1 cellular context compared by ENCODE assay signal in the genomic region with DNA sequence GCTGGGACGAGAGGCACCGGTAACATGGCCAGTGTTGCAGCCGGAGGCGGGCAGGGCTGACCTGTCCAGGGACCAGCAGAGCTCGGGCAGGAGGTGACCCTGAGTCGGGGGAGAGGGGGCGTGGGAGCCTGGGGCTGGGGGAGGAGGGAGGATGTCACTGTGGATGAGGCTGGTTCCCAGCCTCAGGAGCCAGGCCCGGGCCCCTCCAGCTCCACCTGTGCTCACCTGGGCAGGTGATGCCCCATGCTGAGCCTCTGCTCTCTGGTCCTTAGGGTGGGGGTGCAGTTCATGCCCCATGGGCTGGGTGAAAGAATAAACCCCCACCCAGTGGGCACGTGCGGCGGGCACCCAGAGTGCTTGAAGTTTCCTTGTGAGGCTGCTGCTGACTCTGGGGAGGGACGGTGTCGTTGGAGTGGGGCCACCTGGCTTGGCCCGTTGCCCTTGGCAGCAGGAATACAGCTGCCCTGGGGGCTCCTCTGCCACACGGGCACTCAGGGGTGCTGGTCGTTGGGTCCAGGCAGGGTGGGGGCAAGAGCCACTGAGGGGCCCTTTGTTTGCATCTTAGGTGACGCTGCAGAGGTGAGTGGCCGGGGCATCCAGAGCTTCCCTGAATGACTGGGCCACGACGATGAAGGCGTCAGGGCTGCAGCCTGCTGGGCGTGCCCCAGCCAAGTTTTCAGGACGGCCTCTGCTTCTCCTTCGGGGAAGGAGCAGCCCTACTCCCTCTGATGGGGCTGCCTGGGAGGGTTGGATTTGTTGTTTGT.
TF ChIP-seq lines count a peak whose summit lies in the region.

No MANE protein-coding gene starts in this region.

TF ChIP-seq in GM23338, 12 proteins besides CTCF, POLR2A, EP300 and RAD21 (continued from another document):
- TF ChIP-seq, protein P1, sequence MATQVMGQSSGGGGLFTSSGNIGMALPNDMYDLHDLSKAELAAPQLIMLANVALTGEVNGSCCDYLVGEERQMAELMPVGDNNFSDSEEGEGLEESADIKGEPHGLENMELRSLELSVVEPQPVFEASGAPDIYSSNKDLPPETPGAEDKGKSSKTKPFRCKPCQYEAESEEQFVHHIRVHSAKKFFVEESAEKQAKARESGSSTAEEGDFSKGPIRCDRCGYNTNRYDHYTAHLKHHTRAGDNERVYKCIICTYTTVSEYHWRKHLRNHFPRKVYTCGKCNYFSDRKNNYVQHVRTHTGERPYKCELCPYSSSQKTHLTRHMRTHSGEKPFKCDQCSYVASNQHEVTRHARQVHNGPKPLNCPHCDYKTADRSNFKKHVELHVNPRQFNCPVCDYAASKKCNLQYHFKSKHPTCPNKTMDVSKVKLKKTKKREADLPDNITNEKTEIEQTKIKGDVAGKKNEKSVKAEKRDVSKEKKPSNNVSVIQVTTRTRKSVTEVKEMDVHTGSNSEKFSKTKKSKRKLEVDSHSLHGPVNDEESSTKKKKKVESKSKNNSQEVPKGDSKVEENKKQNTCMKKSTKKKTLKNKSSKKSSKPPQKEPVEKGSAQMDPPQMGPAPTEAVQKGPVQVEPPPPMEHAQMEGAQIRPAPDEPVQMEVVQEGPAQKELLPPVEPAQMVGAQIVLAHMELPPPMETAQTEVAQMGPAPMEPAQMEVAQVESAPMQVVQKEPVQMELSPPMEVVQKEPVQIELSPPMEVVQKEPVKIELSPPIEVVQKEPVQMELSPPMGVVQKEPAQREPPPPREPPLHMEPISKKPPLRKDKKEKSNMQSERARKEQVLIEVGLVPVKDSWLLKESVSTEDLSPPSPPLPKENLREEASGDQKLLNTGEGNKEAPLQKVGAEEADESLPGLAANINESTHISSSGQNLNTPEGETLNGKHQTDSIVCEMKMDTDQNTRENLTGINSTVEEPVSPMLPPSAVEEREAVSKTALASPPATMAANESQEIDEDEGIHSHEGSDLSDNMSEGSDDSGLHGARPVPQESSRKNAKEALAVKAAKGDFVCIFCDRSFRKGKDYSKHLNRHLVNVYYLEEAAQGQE (IDR thresholded peaks at IDR 0.05; ENCODE audit: unreplicated experiment) = no peak
- TF ChIP-seq EZH2phosphoT487 (IDR thresholded peaks at IDR 0.05; ENCODE audit: unreplicated experiment) (no peak), JUNB (IDR thresholded peaks at IDR 0.05; ENCODE audit: unreplicated experiment) (no peak)
- TF ChIP-seq, protein P2, sequence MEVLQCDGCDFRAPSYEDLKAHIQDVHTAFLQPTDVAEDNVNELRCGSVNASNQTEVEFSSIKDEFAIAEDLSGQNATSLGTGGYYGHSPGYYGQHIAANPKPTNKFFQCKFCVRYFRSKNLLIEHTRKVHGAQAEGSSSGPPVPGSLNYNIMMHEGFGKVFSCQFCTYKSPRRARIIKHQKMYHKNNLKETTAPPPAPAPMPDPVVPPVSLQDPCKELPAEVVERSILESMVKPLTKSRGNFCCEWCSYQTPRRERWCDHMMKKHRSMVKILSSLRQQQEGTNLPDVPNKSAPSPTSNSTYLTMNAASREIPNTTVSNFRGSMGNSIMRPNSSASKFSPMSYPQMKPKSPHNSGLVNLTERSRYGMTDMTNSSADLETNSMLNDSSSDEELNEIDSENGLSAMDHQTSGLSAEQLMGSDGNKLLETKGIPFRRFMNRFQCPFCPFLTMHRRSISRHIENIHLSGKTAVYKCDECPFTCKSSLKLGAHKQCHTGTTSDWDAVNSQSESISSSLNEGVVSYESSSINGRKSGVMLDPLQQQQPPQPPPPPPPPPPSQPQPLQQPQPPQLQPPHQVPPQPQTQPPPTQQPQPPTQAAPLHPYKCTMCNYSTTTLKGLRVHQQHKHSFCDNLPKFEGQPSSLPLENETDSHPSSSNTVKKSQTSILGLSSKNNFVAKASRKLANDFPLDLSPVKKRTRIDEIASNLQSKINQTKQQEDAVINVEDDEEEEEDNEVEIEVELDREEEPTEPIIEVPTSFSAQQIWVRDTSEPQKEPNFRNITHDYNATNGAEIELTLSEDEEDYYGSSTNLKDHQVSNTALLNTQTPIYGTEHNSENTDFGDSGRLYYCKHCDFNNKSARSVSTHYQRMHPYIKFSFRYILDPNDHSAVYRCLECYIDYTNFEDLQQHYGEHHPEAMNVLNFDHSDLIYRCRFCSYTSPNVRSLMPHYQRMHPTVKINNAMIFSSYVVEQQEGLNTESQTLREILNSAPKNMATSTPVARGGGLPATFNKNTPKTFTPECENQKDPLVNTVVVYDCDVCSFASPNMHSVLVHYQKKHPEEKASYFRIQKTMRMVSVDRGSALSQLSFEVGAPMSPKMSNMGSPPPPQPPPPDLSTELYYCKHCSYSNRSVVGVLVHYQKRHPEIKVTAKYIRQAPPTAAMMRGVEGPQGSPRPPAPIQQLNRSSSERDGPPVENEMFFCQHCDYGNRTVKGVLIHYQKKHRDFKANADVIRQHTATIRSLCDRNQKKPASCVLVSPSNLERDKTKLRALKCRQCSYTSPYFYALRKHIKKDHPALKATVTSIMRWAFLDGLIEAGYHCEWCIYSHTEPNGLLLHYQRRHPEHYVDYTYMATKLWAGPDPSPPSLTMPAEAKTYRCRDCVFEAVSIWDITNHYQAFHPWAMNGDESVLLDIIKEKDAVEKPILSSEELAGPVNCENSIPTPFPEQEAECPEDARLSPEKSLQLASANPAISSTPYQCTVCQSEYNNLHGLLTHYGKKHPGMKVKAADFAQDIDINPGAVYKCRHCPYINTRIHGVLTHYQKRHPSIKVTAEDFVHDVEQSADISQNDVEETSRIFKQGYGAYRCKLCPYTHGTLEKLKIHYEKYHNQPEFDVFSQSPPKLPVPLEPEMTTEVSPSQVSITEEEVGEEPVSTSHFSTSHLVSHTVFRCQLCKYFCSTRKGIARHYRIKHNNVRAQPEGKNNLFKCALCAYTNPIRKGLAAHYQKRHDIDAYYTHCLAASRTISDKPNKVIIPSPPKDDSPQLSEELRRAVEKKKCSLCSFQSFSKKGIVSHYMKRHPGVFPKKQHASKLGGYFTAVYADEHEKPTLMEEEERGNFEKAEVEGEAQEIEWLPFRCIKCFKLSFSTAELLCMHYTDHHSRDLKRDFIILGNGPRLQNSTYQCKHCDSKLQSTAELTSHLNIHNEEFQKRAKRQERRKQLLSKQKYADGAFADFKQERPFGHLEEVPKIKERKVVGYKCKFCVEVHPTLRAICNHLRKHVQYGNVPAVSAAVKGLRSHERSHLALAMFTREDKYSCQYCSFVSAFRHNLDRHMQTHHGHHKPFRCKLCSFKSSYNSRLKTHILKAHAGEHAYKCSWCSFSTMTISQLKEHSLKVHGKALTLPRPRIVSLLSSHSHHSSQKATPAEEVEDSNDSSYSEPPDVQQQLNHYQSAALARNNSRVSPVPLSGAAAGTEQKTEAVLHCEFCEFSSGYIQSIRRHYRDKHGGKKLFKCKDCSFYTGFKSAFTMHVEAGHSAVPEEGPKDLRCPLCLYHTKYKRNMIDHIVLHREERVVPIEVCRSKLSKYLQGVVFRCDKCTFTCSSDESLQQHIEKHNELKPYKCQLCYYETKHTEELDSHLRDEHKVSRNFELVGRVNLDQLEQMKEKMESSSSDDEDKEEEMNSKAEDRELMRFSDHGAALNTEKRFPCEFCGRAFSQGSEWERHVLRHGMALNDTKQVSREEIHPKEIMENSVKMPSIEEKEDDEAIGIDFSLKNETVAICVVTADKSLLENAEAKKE (CRISPR knock-in tag; IDR thresholded peaks at IDR 0.05) = no peak
